In genomic region chr16:3443108-3444031, GRCh38 we compare ENCODE assay signal across 8 cellular contexts. TPM values are rescaled to one million over a fixed set of nuclear protein-coding genes. Genes with fewer than 3 reads are reported as not detected.
A peak's percentile ranks its signal among the peaks of the same experiment; 100 is the strongest.
DNase-seq lines count a peak whose midpoint lies in the region; ATAC-seq and TF ChIP-seq lines count a peak whose summit lies in the region.

NAA60 (plus strand) TSS chr16:3443680; CDS start chr16:3476228, 32,548 bp downstream.
ZNF597 (minus strand) TSS chr16:3443504; CDS start chr16:3443153, 351 bp downstream.

- no peak for TF ChIP-seq CTCF in BJ (IDR thresholded peaks at IDR 0.05; ENCODE audit: insufficient read depth, low read depth, low read length)

- peak within 1 kb of the TSS; percentile 65 for H3K4me3 ChIP-seq in BJ (ENCODE audit: low read depth, low read length)

- POLR2A ChIA-PET in BJ (lab: Charles Lee): interaction anchor here (0.6 to 1.3 kb wide), 3 partner anchors 14 to 690 kb away, joined by 3 to 4 read pairs (median 4); partner anchors contain the start of gene ZSCAN32

- peaks cover 1% of the 10 kb centered on the region for H3K36me3 ChIP-seq in BJ (ENCODE audit: control insufficient read depth, insufficient read depth, low read length)

- peaks cover 1% of the 10 kb centered on the region; the same call in 1 of the 2 replicates for H3K27me3 ChIP-seq in BJ (ENCODE audit: control insufficient read depth, insufficient read depth, low read length)

- peak; percentile 73 for DNase-seq in BJ (ENCODE audit: low read depth)
- peak; percentile 71 for DNase-seq in NOMO-1 treated with dmso at 0.1 percent for 144 hours (lab: John Stamatoyannopoulos, UW; ENCODE audit: unreplicated experiment)
- peak; percentile 58 for DNase-seq in activated T-cell treated with anti-CD3 and anti-CD28 coated beads for 1 hour (ENCODE audit: low read depth)
- DNase-seq in epidermal melanocyte (ENCODE audit: insufficient read length, low spot score): peak; percentile 66
- peak; percentile 91 for DNase-seq in midbrain (lab: John Stamatoyannopoulos, UW)
- peak; percentile 27 to 59 for DNase-seq in stimulated activated CD8-positive, alpha-beta memory T cell treated with anti-CD3 and anti-CD28 coated beads, Interleukin-2, amount 100 ng/mL, for 1 hour (ENCODE audit: low read depth in 2 of 2)

- CTCF ChIA-PET in BJ (lab: Yijun Ruan, JAX): interaction anchor here (0.6 to 1.1 kb wide), 2 partner anchors 177 to 294 kb away, joined by 3 to 5 read pairs; no protein-coding TSS in a partner anchor

- ATAC-seq in GM19328 (IDR thresholded peaks at IDR 0.05; ENCODE audit: unreplicated experiment): peak; percentile 84
- ATAC-seq in HG03521 (IDR thresholded peaks at IDR 0.05; ENCODE audit: unreplicated experiment): peak; percentile 93

RNA-seq across cellular contexts. Expression of gene NAA60, which starts in this region (rescaled TPM):
- polyA plus RNA-seq in BJ (2011; rRNA removed): 21.7 and 30.7 TPM in 2 replicates
- 23.6 and 24.9 TPM in 2 replicates for polyA minus RNA-seq in BJ (2011; rRNA and poly(A)+ RNA removed)

RNA-seq across cellular contexts. Expression of gene ZNF597, which starts in this region (rescaled TPM):
- polyA plus RNA-seq in BJ (2011; rRNA removed): 0.93 and 1.5 TPM in 2 replicates
- 1.4 and 2.0 TPM in 2 replicates for polyA minus RNA-seq in BJ (2011; rRNA and poly(A)+ RNA removed)

Comparison
In these comparisons a context has a peak if more than half of its experiments do, and no peak if none do; other contexts are left out.
1. Peak in every context shown above with its lines: DNase-seq, ATAC-seq and H3K4me3 ChIP-seq.